Comparison of ENCODE assay signal across 9 cellular contexts in genomic region chr4:2932561-2932950, GRCh38. TPM values are rescaled to one million over a fixed set of nuclear protein-coding genes. Genes with fewer than 3 reads are reported as not detected.
DNase-seq lines count a peak whose midpoint lies in the region; ATAC-seq and TF ChIP-seq lines count a peak whose summit lies in the region.
"Had no signal": no experiment of that assay in that cellular context is flagged by ENCODE, and none has a peak within 500 bp of the region (broad histone marks: within the 10 kb centered on the region; RNA-seq: fewer than 3 reads in every experiment).

No MANE protein-coding gene starts in this region.

- H3K4me1 ChIP-seq in BLaER1 treated with 17β-estradiol and CSF1 and Interleukin-3, amounts not matched to agents 10 nM and 100 nM = peaks cover 68 to 86% (median 80%) of the 10 kb centered on the region in 10 experiments
- peaks cover 16% of the 10 kb centered on the region for H3K4me1 ChIP-seq in IMR-90 (ENCODE audit: control insufficient read depth, insufficient read depth, low read length)

- H3K23ac ChIP-seq in IMR-90 (ENCODE audit: low read depth, low read length) = no peak overlapping the region

- peaks cover 52% of the 10 kb centered on the region for H3K36me3 Mint-ChIP-seq in central memory CD8-positive, alpha-beta T cell (ENCODE audit: insufficient read depth)
- H3K36me3 Mint-ChIP-seq in neural crest cell (ENCODE audit: low read depth) = peaks cover 3% of the 10 kb centered on the region

- no peak overlapping the region for H2AK5ac ChIP-seq in IMR-90 (ENCODE audit: low read depth, low read length)

- H4K5ac ChIP-seq in IMR-90 (ENCODE audit: low read depth, low read length) = no peak overlapping the region

- H2BK5ac ChIP-seq in IMR-90 (ENCODE audit: low read depth, low read length, poor library complexity, severe bottlenecking) = no peak overlapping the region

- no peak overlapping the region for H2BK120ac ChIP-seq in IMR-90 (ENCODE audit: low read depth, low read length)

- H3K4me3 Mint-ChIP-seq in central memory CD8-positive, alpha-beta T cell = peak overlapping the region; percentile 86
- peak overlapping the region; percentile 94 for H3K4me3 Mint-ChIP-seq in neural crest cell

- no peak for TF ChIP-seq CTCF in IMR-90 (conservative IDR thresholded peaks at IDR 0.05; ENCODE audit: low read depth, low read length)
- no peak for TF ChIP-seq CTCF in neural crest cell (conservative IDR thresholded peaks at IDR 0.05)

- peak overlapping the region; percentile 34 to 90 (median 83); a peak in 21 of 22 replicates for H3K27ac ChIP-seq in BLaER1 treated with 17β-estradiol and CSF1 and Interleukin-3, amounts not matched to agents 10 nM and 100 nM
- H3K27ac ChIP-seq in IMR-90 (ENCODE audit: insufficient read depth, low read length) = no peak overlapping the region

- TF ChIP-seq RAD21 in IMR-90 (IDR thresholded peaks at IDR 0.05; ENCODE audit: low read length) = no peak

- H4K8ac ChIP-seq in IMR-90 (ENCODE audit: low read depth in 2 of 2, low read length in 2 of 2) = peak overlapping the region in 1 of 2 experiments; percentile 0; a peak in 1 of 4 replicates

- H4K20me1 ChIP-seq in BLaER1 treated with 17β-estradiol and CSF1 and Interleukin-3, amounts not matched to agents 10 nM and 100 nM = peaks cover 25 to 86% (median 57%) of the 10 kb centered on the region in 11 experiments; a peak in 21 of 22 replicates
- H4K20me1 ChIP-seq in IMR-90 (ENCODE audit: insufficient read depth, low read length) = peaks cover 42% of the 10 kb centered on the region

- H2BK20ac ChIP-seq in IMR-90 (ENCODE audit: low read depth, low read length) = no peak overlapping the region

- H3K36me3 ChIP-seq in BLaER1 treated with 17β-estradiol and CSF1 and Interleukin-3, amounts not matched to agents 10 nM and 100 nM = peaks cover 35 to 55% (median 46%) of the 10 kb centered on the region in 11 experiments
- H3K36me3 ChIP-seq in IMR-90 (ENCODE audit: control insufficient read depth, insufficient read depth, low read length) = peaks cover 59% of the 10 kb centered on the region

- no TSS peak for BruUV-seq in IMR-90 (replicated peaks; lab: Mats Ljungman, UMichigan)

- no peak overlapping the region for H3K56ac ChIP-seq in IMR-90 (ENCODE audit: extremely low read depth, insufficient read depth, low read length)

- ATAC-seq in IMR-90 (ENCODE audit: low read depth) = no peak
- ATAC-seq in central memory CD8-positive, alpha-beta T cell (replicated peaks; ENCODE audit: extremely low read depth, poor library complexity, severe bottlenecking) = no peak
- no peak for ATAC-seq in GM21390 (IDR thresholded peaks at IDR 0.05; ENCODE audit: unreplicated experiment)

- H3K9ac ChIP-seq in BLaER1 treated with 17β-estradiol and CSF1 and Interleukin-3, amounts not matched to agents 10 nM and 100 nM = peak overlapping the region; percentile 69 to 88 (median 84); a peak in 21 of 22 replicates
- H3K9ac ChIP-seq in IMR-90 (ENCODE audit: low read depth, low read length) = no peak overlapping the region

- H2AFZ ChIP-seq in IMR-90 (replicated peaks; ENCODE audit: low read length, poor library complexity) = no peak overlapping the region

- DNase-seq in IMR-90 (no peak), neural crest cell (ENCODE audit: low read depth, low spot score) (no peak), A172 (ENCODE audit: low spot score) (no peak), DMS114 treated with DMSO at 0.1 percent for 48 hours (lab: John Stamatoyannopoulos, UW; ENCODE audit: unreplicated experiment) (no peak), NCI-H82 treated with DMSO at 0.1 percent for 48 hours (lab: John Stamatoyannopoulos, UW; ENCODE audit: unreplicated experiment) (no peak)
- DNase-seq in central memory CD8-positive, alpha-beta T cell (ENCODE audit: low spot score in 2 of 2) = no peak
- DNase-seq: NCI-H2171 had no signal

- H3K9me1 ChIP-seq in IMR-90 (ENCODE audit: insufficient read depth, low read length) = 0 out of 2 replicates have a peak, but pooled peaks cover 7% of the 10 kb centered on the region

- dilution Hi-C loops in IMR-90 (cut with HindIII; ENCODE audit: low sequenced_read_pairs, unreplicated experiment) = no loop called here

- H3K9me3 Mint-ChIP-seq in central memory CD8-positive, alpha-beta T cell = no peaks in the 10 kb centered on the region
- H3K9me3 Mint-ChIP-seq in neural crest cell = no peaks in the 10 kb centered on the region

- intact Hi-C loops in IMR-90 (cut with micrococcal nuclease) = loop anchor here (5.0 kb wide), 1 partner anchor 90 kb away; the partner anchor contains the start of gene ADD1

- in situ Hi-C loops in IMR-90 (cut with MboI; ENCODE audit: low sequenced_read_pairs) = no loop called here

- H3K4me3 ChIP-seq in BLaER1 treated with 17β-estradiol and CSF1 and Interleukin-3, amounts not matched to agents 10 nM and 100 nM = peak overlapping the region; percentile 59 to 79 (median 72)
- H3K4me3 ChIP-seq in IMR-90 (ENCODE audit: insufficient read depth, low read depth, low read length) = no peak overlapping the region

- H3K79me1 ChIP-seq in IMR-90 (ENCODE audit: low read depth in 1 of 2, low read length in 2 of 2) = peaks cover 31 to 59% of the 10 kb centered on the region in 2 experiments; a peak in 3 of 4 replicates

- no peak overlapping the region for H4K91ac ChIP-seq in IMR-90 (ENCODE audit: insufficient read depth, low read depth, low read length)

- no peaks in the 10 kb centered on the region for H3K9me3 ChIP-seq in BLaER1 treated with 17β-estradiol and CSF1 and Interleukin-3, amounts not matched to agents 10 nM and 100 nM (replicated peaks in 1 of 11)
- no peaks in the 10 kb centered on the region for H3K9me3 ChIP-seq in IMR-90 (ENCODE audit: control insufficient read depth, insufficient read depth, low read length)

- H3K4me2 ChIP-seq in BLaER1 treated with 17β-estradiol and CSF1 and Interleukin-3, amounts not matched to agents 10 nM and 100 nM = peak overlapping the region; percentile 87 to 99 (median 98)
- no peak overlapping the region for H3K4me2 ChIP-seq in IMR-90 (ENCODE audit: low read depth, low read length)

- H3K4me1 Mint-ChIP-seq in central memory CD8-positive, alpha-beta T cell = peaks cover 42% of the 10 kb centered on the region
- peaks cover 24% of the 10 kb centered on the region for H3K4me1 Mint-ChIP-seq in neural crest cell

- CTCF ChIA-PET in IMR-90 (lab: Yijun Ruan, JAX) = no interaction called here

- 0 out of 2 replicates have a peak overlapping the region, but pooled peaks have one; percentile 12 for H3K14ac ChIP-seq in IMR-90 (replicated peaks; ENCODE audit: low read depth, low read length)

- POLR2A ChIA-PET in IMR-90 (lab: Charles Lee; ENCODE audit: unreplicated experiment) = no interaction called here

- no peaks in the 10 kb centered on the region for H3K27me3 Mint-ChIP-seq in central memory CD8-positive, alpha-beta T cell
- H3K27me3 Mint-ChIP-seq in neural crest cell (ENCODE audit: low read depth) = peaks cover 4% of the 10 kb centered on the region

- H3K27me3 ChIP-seq in BLaER1 treated with 17β-estradiol and CSF1 and Interleukin-3, amounts not matched to agents 10 nM and 100 nM = no peaks in the 10 kb centered on the region
- H3K27me3 ChIP-seq in IMR-90 (ENCODE audit: control insufficient read depth, insufficient read depth, low read length) = no peaks in the 10 kb centered on the region

- 0 out of 2 replicates have a peak overlapping the region, but pooled peaks have one; percentile 21 for H3K4ac ChIP-seq in IMR-90 (ENCODE audit: low read depth, low read length)

- no peak overlapping the region for H3K18ac ChIP-seq in IMR-90 (ENCODE audit: low read depth, low read length)

- H2BK15ac ChIP-seq in IMR-90 (ENCODE audit: low read depth, low read length) = no peak overlapping the region

- H3K27ac Mint-ChIP-seq in central memory CD8-positive, alpha-beta T cell (ENCODE audit: low read depth) = peak overlapping the region; percentile 93
- H3K27ac Mint-ChIP-seq in neural crest cell (ENCODE audit: unreplicated experiment) = no peak overlapping the region

- TF ChIP-seq POLR2A in IMR-90 (IDR thresholded peaks at IDR 0.05; ENCODE audit: low read depth, low read length) = no peak

- H2AK9ac ChIP-seq in IMR-90 (replicated peaks; ENCODE audit: low read depth, low read length, poor library complexity) = peak overlapping the region; percentile 23

- WGBS in IMR-90 (ENCODE audit: extremely low coverage in 2 of 2, insufficient read length in 1 of 2), 2 experiments = 90% methylated on average over 5 of the region's 11 CpGs; no CpG with 5 or more reads in 1 of the 2 experiments

TF ChIP-seq in IMR-90, 13 proteins besides CTCF, POLR2A, EP300 and RAD21 (continues in another document):
- no peak for TF ChIP-seq RFX5 (IDR thresholded peaks at IDR 0.05; ENCODE audit: low read depth, low read length)
- no peak for TF ChIP-seq ELK1 (IDR thresholded peaks at IDR 0.05; ENCODE audit: borderline replicate concordance, low read depth, low read length)
- TF ChIP-seq CEBPB (IDR thresholded peaks at IDR 0.05; ENCODE audit: low read depth, low read length) = no peak
- no peak for TF ChIP-seq SMC3 (IDR thresholded peaks at IDR 0.05; ENCODE audit: low read depth, low read length)
- no peak for TF ChIP-seq FOS (IDR thresholded peaks at IDR 0.05; ENCODE audit: low read depth, low read length)
- no peak for TF ChIP-seq MXI1 (IDR thresholded peaks at IDR 0.05; ENCODE audit: borderline replicate concordance, low read depth, low read length)
- no peak for TF ChIP-seq MAFK (IDR thresholded peaks at IDR 0.05; ENCODE audit: low read depth, low read length)
- no peak for TF ChIP-seq MAZ (IDR thresholded peaks at IDR 0.05; ENCODE audit: borderline replicate concordance, low read depth, low read length)

RNA-seq across cellular contexts. Expression of gene NOP14, which starts 30.6 kb away (rescaled TPM):
- total RNA-seq in IMR-90 (2012; rRNA removed) (10.9 and 19.2 TPM in 2 replicates), neural crest cell (46.6 and 49.2 TPM in 2 replicates)
- polyA plus RNA-seq in IMR-90 (2012; rRNA removed) = 11.3 and 12.6 TPM in 2 replicates
- 5.4 and 8.4 TPM in 2 replicates for polyA plus RNA-seq in IMR-90 (2012; cell fraction: cytosol; rRNA removed)
- polyA plus RNA-seq in IMR-90 (2012; cell fraction: nucleus; rRNA removed; ENCODE audit: low replicate concordance) = 6.7 and 10.4 TPM in 2 replicates
- total RNA-seq in A172 (2014; rRNA removed; shearing (Covaris generic)) = 23.8 and 33.1 TPM in 2 replicates

RNA-seq across cellular contexts. Expression of gene GRK4, which starts 30.8 kb away (rescaled TPM):
- total RNA-seq in IMR-90 (2012; rRNA removed) (1.6 and 1.7 TPM in 2 replicates), neural crest cell (8.9 and 11.6 TPM in 2 replicates)
- 2.1 and 2.2 TPM in 2 replicates for polyA plus RNA-seq in IMR-90 (2012; rRNA removed)
- 2.0 and 2.3 TPM in 2 replicates for polyA plus RNA-seq in IMR-90 (2012; cell fraction: cytosol; rRNA removed)
- polyA plus RNA-seq in IMR-90 (2012; cell fraction: nucleus; rRNA removed; ENCODE audit: low replicate concordance) = 1.1 and 1.6 TPM in 2 replicates
- total RNA-seq in A172 (2014; rRNA removed; shearing (Covaris generic)) = 4.9 and 8.5 TPM in 2 replicates
